Comparison of ENCODE assay signal across 8 cellular contexts in genomic region chr2:203909192-203909945, GRCh38. TPM values are rescaled to one million over a fixed set of nuclear protein-coding genes. Genes with fewer than 3 reads are reported as not detected.
A peak's percentile ranks its signal among the peaks of the same experiment; 100 is the strongest.
DNase-seq lines count a peak whose midpoint lies in the region; ATAC-seq and TF ChIP-seq lines count a peak whose summit lies in the region.

No MANE protein-coding gene starts in this region.

- H3K36me3 ChIP-seq in CD4-positive, alpha-beta memory T cell (ENCODE audit: insufficient read depth, low read length): no peaks in the 10 kb centered on the region
- H3K36me3 ChIP-seq in Panc1 (ENCODE audit: control insufficient read depth, insufficient read depth, low read length) (no peaks in the 10 kb centered on the region), colonic mucosa (no peaks in the 10 kb centered on the region), lower lobe of right lung (no peaks in the 10 kb centered on the region), tibial nerve (no peaks in the 10 kb centered on the region)

- POLR2A ChIA-PET in CD4-positive, alpha-beta memory T cell (lab: Charles Lee; ENCODE audit: partially characterized antibody): interaction anchor here (0.5 to 1.9 kb wide), 22 partner anchors 25 to 430 kb away, joined by 3 to 12 read pairs (median 4); partner anchors contain the start of gene CTLA4
- POLR2A ChIA-PET in Panc1 (lab: Charles Lee): interaction anchor here (0.6 kb wide), 1 partner anchor 12 kb away, joined by 3 read pairs; no protein-coding TSS in a partner anchor

- BruUV-seq in Panc1 (replicated peaks; lab: Mats Ljungman, UMichigan): no TSS peak

- no peaks in the 10 kb centered on the region for H3K27me3 Mint-ChIP-seq in CD4-positive, alpha-beta memory T cell

- H3K9me3 Mint-ChIP-seq in CD4-positive, alpha-beta memory T cell: peaks cover 0 to 3% (median 0%) of the 10 kb centered on the region in 8 donors

- no peak overlapping the region for H3K4me3 ChIP-seq in CD4-positive, alpha-beta memory T cell (ENCODE audit: low read length in 2 of 2)
- H3K4me3 ChIP-seq in Panc1 (ENCODE audit: low read depth in 2 of 2, low read length in 2 of 2): no peak overlapping the region
- no peak overlapping the region for H3K4me3 ChIP-seq in colonic mucosa
- H3K4me3 ChIP-seq in lower lobe of right lung: peak overlapping the region; percentile 39
- H3K4me3 ChIP-seq in tibial nerve: peak overlapping the region in 2 of 4 donors; percentile 28 to 36

- CTCF ChIA-PET in CD4-positive, alpha-beta memory T cell (lab: Charles Lee; ENCODE audit: partially characterized antibody): interaction anchor here (0.8 to 4.4 kb wide), 33 partner anchors 9 to 625 kb away, joined by 3 to 72 read pairs (median 5); partner anchors contain the start of genes CD28 and CTLA4
- CTCF ChIA-PET in Panc1 (lab: Charles Lee): interaction anchor here (0.6 to 1.1 kb wide), 4 partner anchors 9 to 386 kb away, joined by 3 to 7 read pairs (median 4); no protein-coding TSS in a partner anchor

- no peaks in the 10 kb centered on the region for H3K9me3 ChIP-seq in CD4-positive, alpha-beta memory T cell (ENCODE audit: control insufficient read depth in 1 of 2, low read length in 2 of 2)
- no peaks in the 10 kb centered on the region for H3K9me3 ChIP-seq in Panc1 (ENCODE audit: control insufficient read depth, insufficient read depth, low read depth, low read length)
- no peaks in the 10 kb centered on the region for H3K9me3 ChIP-seq in colonic mucosa
- no peaks in the 10 kb centered on the region for H3K9me3 ChIP-seq in lower lobe of right lung
- H3K9me3 ChIP-seq in tibial nerve: no peaks in the 10 kb centered on the region

- H3K4me1 ChIP-seq in CD4-positive, alpha-beta memory T cell (ENCODE audit: insufficient read depth, low read length): peaks cover 18% of the 10 kb centered on the region
- no peaks in the 10 kb centered on the region for H3K4me1 ChIP-seq in Panc1 (ENCODE audit: control insufficient read depth, insufficient read depth, low read length)
- no peaks in the 10 kb centered on the region for H3K4me1 ChIP-seq in colonic mucosa
- H3K4me1 ChIP-seq in lower lobe of right lung: peaks cover 9% of the 10 kb centered on the region
- H3K4me1 ChIP-seq in tibial nerve: peaks cover 0 to 14% (median 10%) of the 10 kb centered on the region in 4 donors

- peak in 4 of 5 donors; percentile 42 to 51 (median 48) for DNase-seq in CD4-positive, alpha-beta memory T cell
- DNase-seq in HCEC 1CT: peak; percentile 65
- no peak for DNase-seq in Panc1 (ENCODE audit: low read depth, low spot score)
- DNase-seq in colonic mucosa: peak; percentile 37
- DNase-seq in lower lobe of right lung: no peak
- DNase-seq in tibial nerve (ENCODE audit: low spot score in 2 of 2): peak in 1 of 2 donors; percentile 67
- DNase-seq in activated CD8-positive, alpha-beta memory T cell treated with anti-CD3 and anti-CD28 coated beads, Interleukin-2, amount 50 U/mL, for 48 hours: no peak
- no peak for DNase-seq in cerebellum (ENCODE audit: low spot score)

- WGBS in tibial nerve, 2 donors: 1 to 5% methylated on average over 8 of the region's 8 CpGs

- in situ Hi-C loops in Panc1 (cut with HindIII; ENCODE audit: low pct_unique_long_range_greater_than_20kb, low sequenced_read_pairs): no loop called here

- intact Hi-C loops in CD4-positive, alpha-beta memory T cell (cut with micrococcal nuclease): loop anchor here (1.0 to 10.0 kb wide), 6 partner anchors 51 to 1075 kb away; no protein-coding TSS in a partner anchor
- intact Hi-C loops in Panc1 (cut with micrococcal nuclease; ENCODE audit: unreplicated experiment): loop anchor here (10.0 kb wide), 1 partner anchor 245 kb away; no protein-coding TSS in a partner anchor
- intact Hi-C loops in colonic mucosa (cut with DNase I): no loop called here
- intact Hi-C loops in lower lobe of right lung (cut with DNase I): no loop called here

- TF ChIP-seq CTCF in Panc1 (IDR thresholded peaks at IDR 0.05) (peak; percentile 73; the same call in 1 of the 2 replicates), colonic mucosa (IDR thresholded peaks at IDR 0.05) (peak; percentile 66), lower lobe of right lung (IDR thresholded peaks at IDR 0.05) (peak; percentile 84), tibial nerve (IDR thresholded peaks at IDR 0.05) (peak; percentile 54 to 76 (median 70))

- H3K27me3 ChIP-seq in CD4-positive, alpha-beta memory T cell (ENCODE audit: insufficient read depth, low read length): no peaks in the 10 kb centered on the region
- H3K27me3 ChIP-seq in Panc1 (ENCODE audit: control insufficient read depth, insufficient read depth, low read length) (0 out of 2 replicates have a peak, but pooled peaks cover 3% of the 10 kb centered on the region), colonic mucosa (no peaks in the 10 kb centered on the region), lower lobe of right lung (ENCODE audit: low read depth) (no peaks in the 10 kb centered on the region), tibial nerve (no peaks in the 10 kb centered on the region)

- peak in 1 of 2 donors; percentile 46 for TF ChIP-seq EP300 in tibial nerve (IDR thresholded peaks at IDR 0.05)

- H3K4me1 Mint-ChIP-seq in CD4-positive, alpha-beta memory T cell: peaks cover 6 to 25% (median 15%) of the 10 kb centered on the region in 4 donors

- no peak overlapping the region for H3K9ac ChIP-seq in colonic mucosa (ENCODE audit: low read depth in 2 of 2, low read length in 2 of 2)

- no peak for TF ChIP-seq POLR2A in tibial nerve (IDR thresholded peaks at IDR 0.05)

- H3K27ac Mint-ChIP-seq in CD4-positive, alpha-beta memory T cell: peak overlapping the region in 3 of 7 donors; percentile 49 to 93 (median 68)

- no peak overlapping the region for H3K27ac ChIP-seq in CD4-positive, alpha-beta memory T cell (ENCODE audit: low read depth, low read length)
- H3K27ac ChIP-seq in Panc1 (ENCODE audit: low read length) (no peak overlapping the region), colonic mucosa (no peak overlapping the region), lower lobe of right lung (peak overlapping the region; percentile 51), tibial nerve (peak overlapping the region in 1 of 4 donors; percentile 48)

- ATAC-seq in Panc1 (peak; percentile 89), lower lobe of right lung (peak; percentile 77 to 82)

- no peaks in the 10 kb centered on the region for H3K36me3 Mint-ChIP-seq in CD4-positive, alpha-beta memory T cell

- H3K4me3 Mint-ChIP-seq in CD4-positive, alpha-beta memory T cell: peak overlapping the region; percentile 9 to 80 (median 69)

RNA-seq across cellular contexts. Expression of gene ICOS, which starts 27.2 kb away (rescaled TPM):
- total RNA-seq in CD4-positive, alpha-beta memory T cell: 10 to 100 TPM; 52.9 to 53.2 TPM
- 10 to 100 TPM; 28.1 to 29.1 TPM for polyA plus RNA-seq in CD4-positive, alpha-beta memory T cell
- total RNA-seq in Panc1 (2021; ENCODE audit: unreplicated experiment) (0.18 TPM), colonic mucosa (under 1 TPM; 0.32 to 0.69 TPM), lower lobe of right lung (3.0 TPM), tibial nerve (under 1 TPM in 1 of 4 donors, not detected in 3; 0.30 TPM), cerebellum (not detected)
- not detected for polyA plus RNA-seq in Panc1 (2012; ENCODE audit: insufficient read length)

RNA-seq across cellular contexts. Expression of gene CTLA4, which starts 41.8 kb away (rescaled TPM):
- 10 to 100 TPM; 18.4 to 20.4 TPM for total RNA-seq in CD4-positive, alpha-beta memory T cell
- polyA plus RNA-seq in CD4-positive, alpha-beta memory T cell: 1 to 10 TPM; 7.6 to 9.0 TPM
- 0.08 TPM for total RNA-seq in Panc1 (2021; ENCODE audit: unreplicated experiment)
- polyA plus RNA-seq in Panc1 (2012; ENCODE audit: insufficient read length): not detected
- total RNA-seq in colonic mucosa: under 1 TPM; 0.56 to 0.84 TPM
- 0.86 TPM for total RNA-seq in lower lobe of right lung
- total RNA-seq in tibial nerve: not detected
- total RNA-seq in cerebellum: not detected

Comparison
In these comparisons a context has a peak if more than half of its experiments do, and no peak if none do; other contexts are left out.
1. DNase-seq: peak in CD4-positive, alpha-beta memory T cell (4 of 5), HCEC 1CT (single experiment) and colonic mucosa (single experiment); none in Panc1 (single experiment), lower lobe of right lung (single experiment), activated CD8-positive, alpha-beta memory T cell treated with anti-CD3 and anti-CD28 coated beads, Interleukin-2, amount 50 U/mL, for 48 hours (single experiment) and cerebellum (single experiment).
2. RNA of gene ICOS, which starts 27.2 kb away (total RNA-seq): 52.9 to 53.2 TPM in CD4-positive, alpha-beta memory T cell; 3.0 TPM in lower lobe of right lung (single experiment), 0.32 to 0.69 TPM in colonic mucosa, 0.18 TPM in Panc1 (single experiment), 0.30 TPM in tibial nerve and not detected in cerebellum (single experiment); every median in the first group is over 10 times any median in the second.
3. RNA of gene CTLA4, which starts 41.8 kb away (total RNA-seq): 18.4 to 20.4 TPM in CD4-positive, alpha-beta memory T cell; 0.86 TPM in lower lobe of right lung (single experiment), 0.56 to 0.84 TPM in colonic mucosa, not detected in cerebellum (single experiment), 0.08 TPM in Panc1 (single experiment) and not detected in tibial nerve; every median in the first group is over 10 times any median in the second.
4. intact Hi-C loops: an anchor here in CD4-positive, alpha-beta memory T cell (1.0 to 10.0 kb wide) and Panc1 (10.0 kb wide); none called in colonic mucosa and lower lobe of right lung.
5. Peak in every context shown above with its lines, with median percentiles within 50 percentile points of each other: CTCF ChIP-seq.